Comparison of ENCODE assay signal across 1 cellular context in genomic region chr11:74820763-74821162, GRCh38.
TF ChIP-seq lines count a peak whose summit lies in the region.

No MANE protein-coding gene starts in this region.

TF ChIP-seq in IMR-90, 13 proteins besides CTCF, POLR2A, EP300 and RAD21 (continued from another document):
- no peak for TF ChIP-seq USF2 (IDR thresholded peaks at IDR 0.05; ENCODE audit: low read depth, low read length)
- TF ChIP-seq MAFK (IDR thresholded peaks at IDR 0.05; ENCODE audit: low read depth, low read length) = no peak
TF ChIP-seq in IMR-90: peak in this region for 3.
